8 cellular contexts compared by ENCODE assay signal in the genomic region with DNA sequence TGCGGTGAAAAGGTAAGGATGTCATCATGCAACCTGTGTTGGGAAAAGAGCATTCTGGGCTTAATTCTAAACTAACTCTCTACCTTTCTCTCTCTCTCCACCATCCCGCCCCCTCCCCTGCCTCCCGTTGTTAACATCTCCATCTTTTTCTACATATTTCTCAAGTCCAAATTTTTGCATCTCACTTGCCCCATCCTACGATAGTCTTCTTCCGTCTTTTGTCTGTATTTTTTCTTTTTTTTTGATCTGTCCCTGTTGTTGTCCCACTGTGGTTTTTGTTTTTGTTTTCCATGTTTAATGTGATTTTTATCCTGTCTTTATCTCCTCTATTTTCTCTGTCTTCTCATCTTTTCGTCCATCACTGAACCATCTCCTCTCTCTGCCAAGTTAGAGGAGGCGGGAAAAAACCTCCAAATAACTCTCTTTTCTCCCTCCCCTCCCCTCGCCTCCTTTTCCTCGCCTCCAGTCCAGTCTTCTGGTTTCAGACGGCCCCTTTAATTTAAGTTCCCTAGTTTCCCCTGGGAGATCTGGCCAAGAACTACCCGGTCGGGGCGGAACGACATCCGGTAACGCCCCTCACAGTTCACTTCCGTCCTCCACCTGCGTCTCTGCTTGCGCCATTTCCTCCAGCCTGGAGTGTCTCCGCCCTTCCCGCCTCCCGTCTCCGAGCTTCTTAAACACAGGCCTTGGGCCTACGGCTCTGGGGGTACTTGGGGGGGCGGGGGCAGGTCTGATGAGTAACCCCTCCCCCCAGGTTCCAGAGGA. TPM values are rescaled to one million over a fixed set of nuclear protein-coding genes. Genes with fewer than 3 reads are reported as not detected.
A peak's percentile ranks its signal among the peaks of the same experiment; 100 is the strongest.
DNase-seq lines count a peak whose midpoint lies in the region; FAIRE-seq and TF ChIP-seq lines count a peak whose summit lies in the region.

A gene with protein sequence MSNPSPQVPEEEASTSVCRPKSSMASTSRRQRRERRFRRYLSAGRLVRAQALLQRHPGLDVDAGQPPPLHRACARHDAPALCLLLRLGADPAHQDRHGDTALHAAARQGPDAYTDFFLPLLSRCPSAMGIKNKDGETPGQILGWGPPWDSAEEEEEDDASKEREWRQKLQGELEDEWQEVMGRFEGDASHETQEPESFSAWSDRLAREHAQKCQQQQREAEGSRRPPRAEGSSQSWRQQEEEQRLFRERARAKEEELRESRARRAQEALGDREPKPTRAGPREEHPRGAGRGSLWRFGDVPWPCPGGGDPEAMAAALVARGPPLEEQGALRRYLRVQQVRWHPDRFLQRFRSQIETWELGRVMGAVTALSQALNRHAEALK (plus strand): TSS at position 647 of the 765 bp plus-strand sequence. CDS start 87 bp downstream, at position 734.

- H3K4me2 ChIP-seq in DOHH2 (ENCODE audit: low read length) (peak within 1 kb of the TSS; percentile 95), neuronal stem cell (ENCODE audit: insufficient read depth, low read length, poor library complexity, severe bottlenecking) (peak within 1 kb of the TSS; percentile 64)

- H3K4me3 Mint-ChIP-seq in activated naive CD4-positive, alpha-beta T cell treated with anti-CD3 and anti-CD28 coated beads for 36 hours, result peak within 1 kb of the TSS; percentile 88

- H3K79me1 ChIP-seq in neuronal stem cell (ENCODE audit: low read depth, low read length), result peaks cover 5% of the 10 kb centered on the region

- peaks cover 26% of the 10 kb centered on the region for H3K79me2 ChIP-seq in DOHH2 (ENCODE audit: control insufficient read depth, low read length)

- H3K27me3 ChIP-seq in DOHH2 (ENCODE audit: control insufficient read depth, low read length) (no peaks in the 10 kb centered on the region), HAP-1 (ENCODE audit: low read depth) (no peaks in the 10 kb centered on the region), neuronal stem cell (ENCODE audit: control insufficient read depth in 3 of 3, insufficient read depth in 3 of 3, low read depth in 1 of 3, low read length in 3 of 3) (no peaks in the 10 kb centered on the region), subcutaneous abdominal adipose tissue (ENCODE audit: control insufficient read depth in 5 of 5, insufficient read depth in 4 of 5, low read length in 5 of 5) (peaks cover 0 to 2% (median 0%) of the 10 kb centered on the region in 5 donors)

- no peak within 1 kb of the TSS for H4K91ac ChIP-seq in neuronal stem cell (ENCODE audit: low read depth, low read length, poor library complexity)

- H3K9ac ChIP-seq in SK-N-MC (ENCODE audit: insufficient read length), result peak within 1 kb of the TSS; percentile 91
- H3K9ac ChIP-seq in neuronal stem cell (ENCODE audit: low read depth, low read length, poor library complexity), result peak within 1 kb of the TSS; percentile 89
- H3K9ac ChIP-seq in subcutaneous abdominal adipose tissue (ENCODE audit: low read length in 5 of 5), result peak within 1 kb of the TSS; percentile 12 to 78 (median 73)

- FAIRE-seq in frontal cortex (lab: Jason Lieb, UNC), result no peak

- CTCF ChIA-PET in activated naive CD4-positive, alpha-beta T cell treated with anti-CD3 and anti-CD28 coated beads for 36 hours (lab: Charles Lee), result interaction anchor here (1.4 to 22.5 kb wide), 5 partner anchors 13 to 84 kb away, joined by 4 to 604 read pairs (median 7); partner anchors contain the start of genes LST1, LTB, NCR3 and TNF

- peak; percentile 8 for TF ChIP-seq CTCF in DOHH2 (IDR thresholded peaks at IDR 0.05; ENCODE audit: low read depth, low read length, poor library complexity, severe bottlenecking)

- H2BK12ac ChIP-seq in neuronal stem cell (ENCODE audit: low read length), result peak within 1 kb of the TSS; percentile 82

- H3K4me3 ChIP-seq in DOHH2 (ENCODE audit: low read length) (peak within 1 kb of the TSS; percentile 81), HAP-1 (peak within 1 kb of the TSS; percentile 44), SK-N-MC (peak within 1 kb of the TSS; percentile 86), neuronal stem cell (ENCODE audit: low read length in 2 of 2) (peak within 1 kb of the TSS; percentile 46 to 71), subcutaneous abdominal adipose tissue (ENCODE audit: low read depth in 1 of 5, low read length in 5 of 5) (peak within 1 kb of the TSS; percentile 45 to 68 (median 60))

- no peaks in the 10 kb centered on the region for H3K9me3 Mint-ChIP-seq in activated naive CD4-positive, alpha-beta T cell treated with anti-CD3 and anti-CD28 coated beads for 36 hours

- H3K9me2 ChIP-seq in DOHH2 (replicated peaks; ENCODE audit: control insufficient read depth, low read length), result no peaks in the 10 kb centered on the region

- no peaks in the 10 kb centered on the region for H3K27me3 Mint-ChIP-seq in activated naive CD4-positive, alpha-beta T cell treated with anti-CD3 and anti-CD28 coated beads for 36 hours (ENCODE audit: low read depth)

- peaks cover 66% of the 10 kb centered on the region for H3K4me1 ChIP-seq in DOHH2 (ENCODE audit: control insufficient read depth, low read length)
- peaks cover 16% of the 10 kb centered on the region for H3K4me1 ChIP-seq in HAP-1
- peaks cover 11 to 15% of the 10 kb centered on the region in 2 donors for H3K4me1 ChIP-seq in neuronal stem cell (ENCODE audit: control insufficient read depth in 2 of 2, insufficient read depth in 1 of 2, low read depth in 1 of 2, low read length in 2 of 2)
- H3K4me1 ChIP-seq in subcutaneous abdominal adipose tissue (ENCODE audit: control insufficient read depth in 5 of 5, insufficient read depth in 5 of 5, low read length in 5 of 5), result peaks cover 9 to 33% (median 28%) of the 10 kb centered on the region in 5 donors

- H2AFZ ChIP-seq in neuronal stem cell (ENCODE audit: low read length), result peak within 1 kb of the TSS; percentile 81

- no peak within 1 kb of the TSS for H2BK5ac ChIP-seq in neuronal stem cell (ENCODE audit: low read length)

- peak within 1 kb of the TSS; percentile 65 for H3K27ac ChIP-seq in DOHH2 (ENCODE audit: low read depth, low read length)
- H3K27ac ChIP-seq in SK-N-MC, result peak within 1 kb of the TSS; percentile 92
- H3K27ac ChIP-seq in neuronal stem cell (replicated peaks; ENCODE audit: low read length), result peak within 1 kb of the TSS; percentile 49
- peak within 1 kb of the TSS; percentile 83 for H3K27ac ChIP-seq in subcutaneous abdominal adipose tissue (ENCODE audit: low read depth, low read length)

- in situ Hi-C loops in HAP-1 (cut with MboI; ENCODE audit: low sequenced_read_pairs), result loop anchor here (5.0 kb wide), 1 partner anchor 45 kb away; the partner anchor contains the start of gene NCR3

- H3F3A ChIP-seq in DOHH2 (ENCODE audit: control insufficient read depth, insufficient read depth), result peaks cover 22% of the 10 kb centered on the region

- peak; percentile 96 to 97 for DNase-seq in HAP-1 (ENCODE audit: low spot score in 2 of 2)
- peak; percentile 97 for DNase-seq in NAMALWA (ENCODE audit: low spot score)
- DNase-seq in SK-N-MC (ENCODE audit: low read depth, low spot score), result peak; percentile 96
- DNase-seq in activated naive CD4-positive, alpha-beta T cell treated with anti-CD3 and anti-CD28 coated beads for 36 hours, result peak; percentile 96
- peak; percentile 89 to 91 for DNase-seq in frontal cortex (ENCODE audit: low spot score in 2 of 2)
- DNase-seq in neuronal stem cell (ENCODE audit: low spot score), result peak; percentile 91

- H3K14ac ChIP-seq in neuronal stem cell (ENCODE audit: low read length), result peak within 1 kb of the TSS; percentile 25

- peak within 1 kb of the TSS; percentile 98 for H3K4ac ChIP-seq in neuronal stem cell (ENCODE audit: low read length)

- peak within 1 kb of the TSS; percentile 96 for H3K23ac ChIP-seq in neuronal stem cell (ENCODE audit: low read depth, low read length, poor library complexity)

- H4K20me1 ChIP-seq in DOHH2 (ENCODE audit: control insufficient read depth, insufficient read depth, low read depth, low read length), result no peaks in the 10 kb centered on the region

- peak within 1 kb of the TSS; percentile 74 for H3K18ac ChIP-seq in neuronal stem cell (ENCODE audit: low read length)

- peak within 1 kb of the TSS; percentile 57 for H2BK120ac ChIP-seq in neuronal stem cell (ENCODE audit: low read depth, low read length)

- intact Hi-C loops in activated naive CD4-positive, alpha-beta T cell treated with anti-CD3 and anti-CD28 coated beads for 36 hours (cut with micrococcal nuclease), result loop anchor here (1.0 to 10.0 kb wide), 14 partner anchors 21 to 648 kb away; partner anchors contain the start of genes ABHD16A, BAG6, GPSM3 and HSPA1B

- no CpG with 5 or more reads among the region's 25 CpGs for WGBS in neuronal stem cell (ENCODE audit: extremely low coverage in 2 of 2, insufficient read length in 2 of 2, insufficient replicate concordance in 1 of 2), 2 donors

- peak within 1 kb of the TSS; percentile 94 for H3K27ac Mint-ChIP-seq in activated naive CD4-positive, alpha-beta T cell treated with anti-CD3 and anti-CD28 coated beads for 36 hours

- H3K36me3 Mint-ChIP-seq in activated naive CD4-positive, alpha-beta T cell treated with anti-CD3 and anti-CD28 coated beads for 36 hours (ENCODE audit: low read depth), result peaks cover 8% of the 10 kb centered on the region

- no peaks in the 10 kb centered on the region for H3K9me3 ChIP-seq in DOHH2 (ENCODE audit: control insufficient read depth, insufficient read depth, low read length)
- no peaks in the 10 kb centered on the region for H3K9me3 ChIP-seq in HAP-1
- no peaks in the 10 kb centered on the region for H3K9me3 ChIP-seq in SK-N-MC (ENCODE audit: low read depth, low read length)
- H3K9me3 ChIP-seq in neuronal stem cell (replicated peaks in 1 of 2; ENCODE audit: control insufficient read depth in 2 of 2, insufficient read depth in 1 of 2, low read depth in 1 of 2, low read length in 2 of 2), result peaks cover 0 to 2% of the 10 kb centered on the region in 2 donors
- no peaks in the 10 kb centered on the region for H3K9me3 ChIP-seq in subcutaneous abdominal adipose tissue (ENCODE audit: control insufficient read depth in 5 of 5, low read length in 5 of 5)

- peaks cover 26% of the 10 kb centered on the region for H3K36me3 ChIP-seq in DOHH2 (ENCODE audit: control insufficient read depth, low read length)
- peaks cover 21% of the 10 kb centered on the region for H3K36me3 ChIP-seq in HAP-1 (replicated peaks)
- H3K36me3 ChIP-seq in SK-N-MC (ENCODE audit: insufficient read depth, low read length), result peaks cover 19% of the 10 kb centered on the region; the same call in 1 of the 2 replicates
- H3K36me3 ChIP-seq in neuronal stem cell (replicated peaks in 1 of 2; ENCODE audit: control insufficient read depth in 2 of 2, insufficient read depth in 2 of 2, low read length in 2 of 2), result peaks cover 6 to 40% of the 10 kb centered on the region in 2 donors
- H3K36me3 ChIP-seq in subcutaneous abdominal adipose tissue (ENCODE audit: control insufficient read depth in 5 of 5, insufficient read depth in 5 of 5, low read length in 5 of 5), result peaks cover 4 to 28% (median 16%) of the 10 kb centered on the region in 5 donors

- H2BK15ac ChIP-seq in neuronal stem cell (ENCODE audit: low read length), result peak within 1 kb of the TSS; percentile 30

- H4K8ac ChIP-seq in neuronal stem cell (ENCODE audit: low read depth, low read length), result peak within 1 kb of the TSS; percentile 92

- H3K4me1 Mint-ChIP-seq in activated naive CD4-positive, alpha-beta T cell treated with anti-CD3 and anti-CD28 coated beads for 36 hours (ENCODE audit: low read depth), result peaks cover 43% of the 10 kb centered on the region

- peak within 1 kb of the TSS; percentile 99 for H2AK5ac ChIP-seq in neuronal stem cell (ENCODE audit: low read depth, low read length)

RNA-seq across cellular contexts. Expression of the gene that starts here (rescaled TPM):
- 10 to 100 TPM; 20.4 to 20.6 TPM for total RNA-seq in activated naive CD4-positive, alpha-beta T cell treated with anti-CD3 and anti-CD28 coated beads for 36 hours
- total RNA-seq in frontal cortex, result 20.4 TPM
- polyA plus RNA-seq in neuronal stem cell (2013, experiment 1 of 2), result 22.2 TPM
- 22.0 TPM for polyA plus RNA-seq in neuronal stem cell (2013, experiment 2 of 2)

Comparison
In these comparisons a context has a peak if more than half of its experiments do, and no peak if none do; other contexts are left out.
1. Peak in every context shown above with its lines: DNase-seq, H3K4me3 ChIP-seq and H3K27ac ChIP-seq.